Comparison of ENCODE assay signal across 23 cellular contexts in genomic region chr15:65690778-65691177, GRCh38.
"Had no signal": no experiment of that assay in that cellular context is flagged by ENCODE, and none has a peak within 500 bp of the region (broad histone marks: within the 10 kb centered on the region; RNA-seq: fewer than 3 reads in every experiment).

No MANE protein-coding gene starts in this region.

- H3K4me1 ChIP-seq: gastroesophageal sphincter, left ventricle myocardium inferior, psoas muscle, right atrium auricular region, tibial artery had no signal

- H3K27ac ChIP-seq: cardiac muscle cell, epithelial cell of prostate, gastroesophageal sphincter, left ventricle myocardium inferior, ovary, psoas muscle, right atrium auricular region, skin epidermis, tibial artery had no signal

- DNase-seq: activated CD4-positive, alpha-beta memory T cell treated with anti-CD3 and anti-CD28 coated beads for 36 hours; activated CD4-positive, alpha-beta T cell treated with anti-CD3 and anti-CD28 coated beads for 4 hours; activated CD4-positive, CD25-positive, alpha-beta regulatory T cell; activated effector memory CD4-positive, alpha-beta T cell treated with Interleukin-2 at 50 U/mL for 16 hours; activated naive CD4-positive, alpha-beta T cell treated with anti-CD3 and anti-CD28 coated beads for 36 hours; activated naive CD8-positive, alpha-beta T cell treated with anti-CD3 and anti-CD28 coated beads, Interleukin-2, amount 10 ng/mL, durations not matched to agents 7 days and 5 days; activated T-cell treated with anti-CD3 and anti-CD28 coated beads, Interleukin-2, amount 50 U/mL, for 48 hours; amygdala; head of caudate nucleus; hypothalamus; left ventricle myocardium inferior; midbrain; ovary; psoas muscle; stimulated activated CD4-positive, alpha-beta T cell treated with anti-CD3 and anti-CD28 coated beads, Interleukin-1b, Interleukin-23, amount 100 ng/mL, for 48 hours; T1000; tibial artery had no signal

- H3K9me3 ChIP-seq: gastroesophageal sphincter, ovary, psoas muscle, right atrium auricular region, tibial artery had no signal

- H3K36me3 ChIP-seq: ovary had no signal

- H3K4me3 ChIP-seq: cardiac muscle cell, gastroesophageal sphincter, left ventricle myocardium inferior, ovary, psoas muscle, right atrium auricular region, skin epidermis, tibial artery had no signal

- H3K27me3 ChIP-seq: cardiac muscle cell, gastroesophageal sphincter, ovary, right atrium auricular region, tibial artery had no signal

- ATAC-seq: gastroesophageal sphincter; natural killer cell treated with Interleukin-12 subunit alpha and Interleukin-12 subunit beta and Interleukin-15 and Interleukin-18, amount 100 ng/mL, for 72 hours; psoas muscle had no signal
